9 cellular contexts compared by ENCODE assay signal in the genomic region with DNA sequence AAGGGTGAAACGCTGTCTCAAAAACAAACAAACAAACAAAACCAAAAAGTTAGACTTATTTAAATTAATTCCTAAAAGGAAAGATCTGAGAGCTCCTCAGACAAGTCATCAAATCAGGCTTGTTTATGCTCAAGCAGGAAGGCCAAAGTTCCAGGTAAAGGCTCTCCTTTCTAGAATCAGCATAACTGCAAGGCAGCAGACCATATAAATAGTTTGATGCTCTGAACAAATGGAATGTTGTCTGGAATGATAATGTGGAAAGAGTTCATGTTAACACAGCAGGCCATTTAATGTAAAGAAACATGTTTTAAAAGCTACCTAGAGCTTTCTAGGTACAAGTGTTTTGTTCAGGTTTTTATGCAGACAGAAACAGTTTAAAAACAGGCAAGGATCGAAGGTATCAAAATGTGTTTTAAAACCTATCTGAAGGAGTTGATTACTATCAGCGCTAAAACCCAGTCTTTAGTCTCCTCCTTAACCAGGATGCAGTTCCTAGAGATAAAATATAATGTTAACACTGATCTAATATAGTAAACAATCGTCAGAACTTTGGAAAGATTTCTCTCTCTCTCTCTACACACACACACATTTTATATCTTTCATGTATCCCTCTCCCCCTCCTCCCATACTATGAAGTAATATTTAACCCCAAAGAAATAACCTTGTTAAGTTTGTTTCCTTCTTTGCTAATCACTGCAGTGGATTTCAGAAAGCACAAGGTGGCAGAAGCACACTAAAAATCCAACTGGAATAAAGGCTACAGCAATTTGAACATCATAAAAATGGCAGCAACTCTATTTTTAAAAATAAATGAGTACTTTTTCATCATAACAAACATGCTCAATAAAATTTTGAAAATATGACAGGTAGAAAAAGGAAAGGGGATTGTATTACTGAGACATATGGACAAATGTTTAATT.
DNase-seq lines count a peak whose midpoint lies in the region; ATAC-seq, FAIRE-seq and TF ChIP-seq lines count a peak whose summit lies in the region.
"Had no signal": no experiment of that assay in that cellular context is flagged by ENCODE, and none has a peak within 500 bp of the region (broad histone marks: within the 10 kb centered on the region; RNA-seq: fewer than 3 reads in every experiment).

No MANE protein-coding gene starts in this region.

- DNase-seq in D721Med (ENCODE audit: insufficient read length, low spot score) (no peak), SK-N-DZ (ENCODE audit: low spot score) (peak; percentile 17), posterior vena cava (ENCODE audit: low spot score) (no peak), glutamatergic neuron (no peak)
- no peak for DNase-seq in effector memory CD4-positive, alpha-beta T cell

- H3K36me3 ChIP-seq in gastroesophageal sphincter (peaks cover 0 to 16% of the 10 kb centered on the region in 2 donors), subcutaneous abdominal adipose tissue (ENCODE audit: control insufficient read depth in 5 of 5, insufficient read depth in 5 of 5, low read length in 5 of 5) (no peaks in the 10 kb centered on the region)
- H3K36me3 ChIP-seq in effector memory CD4-positive, alpha-beta T cell (ENCODE audit: control insufficient read depth, insufficient read depth, low read length), result no peaks in the 10 kb centered on the region

- H3K27ac ChIP-seq in gastroesophageal sphincter (no peak overlapping the region), subcutaneous abdominal adipose tissue (ENCODE audit: low read depth, low read length) (peak overlapping the region; percentile 17)
- H3K27ac ChIP-seq in effector memory CD4-positive, alpha-beta T cell (ENCODE audit: insufficient read depth, low read length, poor library complexity, severe bottlenecking), result no peak overlapping the region

- intact Hi-C loops in posterior vena cava (cut with DNase I), result loop anchor here (5.0 to 10.0 kb wide), 2 partner anchors 130 to 137 kb away; partner anchors contain the start of gene PAWR (in 1 of the 2)

- H3K4me3 ChIP-seq in gastroesophageal sphincter (no peak overlapping the region), subcutaneous abdominal adipose tissue (ENCODE audit: low read depth in 1 of 5, low read length in 5 of 5) (no peak overlapping the region)
- H3K4me3 ChIP-seq in effector memory CD4-positive, alpha-beta T cell (ENCODE audit: insufficient read depth, low read depth, low read length, poor library complexity, severe bottlenecking), result no peak overlapping the region

- no peak for TF ChIP-seq EP300 in gastroesophageal sphincter (IDR thresholded peaks at IDR 0.05)

- no peaks in the 10 kb centered on the region for H3K9me3 Mint-ChIP-seq in glutamatergic neuron (ENCODE audit: unreplicated experiment)
- H3K9me3 Mint-ChIP-seq: IgD-negative memory B cell had no signal

- no peak for TF ChIP-seq POLR2A in gastroesophageal sphincter (IDR thresholded peaks at IDR 0.05)

- whole genome bisulfite sequencing in gastroesophageal sphincter (ENCODE audit: low coverage in 1 of 2), 2 donors, result 43 to 51% methylated on average over 4 of the region's 4 CpGs

- H3K4me3 Mint-ChIP-seq in glutamatergic neuron (ENCODE audit: unreplicated experiment), result no peak overlapping the region
- H3K4me3 Mint-ChIP-seq: IgD-negative memory B cell had no signal

- TF ChIP-seq CTCF in D721Med (IDR thresholded peaks at IDR 0.05; ENCODE audit: insufficient read depth, missing control alignments), result peak; percentile 85
- TF ChIP-seq CTCF in gastroesophageal sphincter (IDR thresholded peaks at IDR 0.05), result peak in 3 of 4 experiments; percentile 57 to 64 (median 59)
- TF ChIP-seq CTCF in glutamatergic neuron (IDR thresholded peaks at IDR 0.05; ENCODE audit: partially characterized antibody, unreplicated experiment), result no peak

- H3K36me3 Mint-ChIP-seq in glutamatergic neuron (ENCODE audit: unreplicated experiment), result no peaks in the 10 kb centered on the region

- H3K4me1 ChIP-seq in gastroesophageal sphincter, result peaks cover 0 to 55% (median 3%) of the 10 kb centered on the region in 3 donors
- peaks cover 0 to 24% (median 14%) of the 10 kb centered on the region in 5 donors for H3K4me1 ChIP-seq in subcutaneous abdominal adipose tissue (ENCODE audit: control insufficient read depth in 5 of 5, insufficient read depth in 5 of 5, low read length in 5 of 5)
- H3K4me1 ChIP-seq in effector memory CD4-positive, alpha-beta T cell (ENCODE audit: control insufficient read depth, insufficient read depth, low read length, poor library complexity, severe bottlenecking), result no peaks in the 10 kb centered on the region

- peak; percentile 55 for ATAC-seq in HG02678 (IDR thresholded peaks at IDR 0.05; ENCODE audit: unreplicated experiment)
- ATAC-seq in gastroesophageal sphincter, result no peak

- no peaks in the 10 kb centered on the region for H3K4me1 Mint-ChIP-seq in glutamatergic neuron (ENCODE audit: low read depth, unreplicated experiment)

- peaks cover 1% of the 10 kb centered on the region for H3K27me3 Mint-ChIP-seq in glutamatergic neuron (ENCODE audit: unreplicated experiment)
- H3K27me3 Mint-ChIP-seq: IgD-negative memory B cell had no signal

- H3K9me3 ChIP-seq in gastroesophageal sphincter, result no peaks in the 10 kb centered on the region
- no peaks in the 10 kb centered on the region for H3K9me3 ChIP-seq in subcutaneous abdominal adipose tissue (ENCODE audit: control insufficient read depth in 5 of 5, low read length in 5 of 5)
- H3K9me3 ChIP-seq in effector memory CD4-positive, alpha-beta T cell (ENCODE audit: control insufficient read depth, low read length), result no peaks in the 10 kb centered on the region

- no peak overlapping the region for H3K27ac Mint-ChIP-seq in glutamatergic neuron (ENCODE audit: unreplicated experiment)
- H3K27ac Mint-ChIP-seq: IgD-negative memory B cell had no signal

- H3K27me3 ChIP-seq in gastroesophageal sphincter (no peaks in the 10 kb centered on the region), subcutaneous abdominal adipose tissue (ENCODE audit: control insufficient read depth in 5 of 5, insufficient read depth in 4 of 5, low read length in 5 of 5) (no peaks in the 10 kb centered on the region)
- no peaks in the 10 kb centered on the region for H3K27me3 ChIP-seq in effector memory CD4-positive, alpha-beta T cell (replicated peaks; ENCODE audit: control insufficient read depth, insufficient read depth, low read length, poor library complexity, severe bottlenecking)

- H3K9ac ChIP-seq in subcutaneous abdominal adipose tissue (ENCODE audit: low read length in 5 of 5), result peak overlapping the region in 3 of 5 donors; percentile 4 to 28 (median 13)

- no peak for FAIRE-seq in D721Med (lab: Jason Lieb, UNC)
